Comparison of ENCODE assay signal across 21 cellular contexts in the genomic region with DNA sequence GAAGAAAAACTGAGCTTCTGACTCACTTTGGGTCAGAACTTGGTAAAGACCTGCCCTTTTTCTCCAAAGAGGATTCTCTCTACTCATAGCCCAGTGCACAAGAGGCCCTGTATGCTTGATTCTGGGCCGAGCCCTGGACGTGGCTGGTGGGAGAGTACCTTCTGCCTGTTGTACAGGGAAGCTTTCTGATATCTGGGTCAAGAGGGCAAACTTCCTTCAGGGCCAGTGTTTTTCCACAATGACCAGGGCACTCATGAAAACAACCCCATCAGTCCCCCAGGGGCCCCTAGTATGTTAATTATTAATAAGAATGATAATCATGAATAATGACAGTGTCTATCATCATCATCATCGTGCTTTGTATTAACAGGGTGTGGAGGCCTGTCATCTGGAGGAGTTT.
DNase-seq lines count a peak whose midpoint lies in the region; TF ChIP-seq lines count a peak whose summit lies in the region.
"Had no signal": no experiment of that assay in that cellular context is flagged by ENCODE, and none has a peak within 500 bp of the region (broad histone marks: within the 10 kb centered on the region; RNA-seq: fewer than 3 reads in every experiment).

No MANE protein-coding gene starts in this region.

- peaks cover 12% of the 10 kb centered on the region for H3K4me1 ChIP-seq in neural progenitor cell
- H3K4me1 ChIP-seq: Caco-2 had no signal

- H3K9me3 ChIP-seq in neural progenitor cell (ENCODE audit: low read depth): no peaks in the 10 kb centered on the region
- H3K9me3 ChIP-seq: A549, Caco-2 had no signal

- H3K27ac ChIP-seq in epithelial cell of prostate (peak overlapping the region; percentile 61), neural progenitor cell (no peak overlapping the region)
- H3K27ac ChIP-seq: 22Rv1; A549; BLaER1 treated with 17β-estradiol and CSF1 and Interleukin-3, amounts not matched to agents 10 nM and 100 nM; C4-2B had no signal

- H3K36me3 Mint-ChIP-seq in Calu3 (ENCODE audit: insufficient read depth, unreplicated experiment) (peaks cover 19% of the 10 kb centered on the region), neural progenitor cell (no peaks in the 10 kb centered on the region)

- H3K9me3 Mint-ChIP-seq in Calu3 (ENCODE audit: low read depth, unreplicated experiment) (no peaks in the 10 kb centered on the region), neural progenitor cell (peaks cover under 1% of the 10 kb centered on the region)
- H3K9me3 Mint-ChIP-seq: CD4-positive, alpha-beta T cell; CD8-positive, alpha-beta T cell had no signal

- no peaks in the 10 kb centered on the region for H3K79me2 ChIP-seq in neural progenitor cell (ENCODE audit: low read depth)

- H3K4me2 ChIP-seq in neural progenitor cell: no peak overlapping the region
- H3K4me2 ChIP-seq: A549; BLaER1 treated with 17β-estradiol and CSF1 and Interleukin-3, amounts not matched to agents 10 nM and 100 nM had no signal

- no peak overlapping the region for H3K4me3 Mint-ChIP-seq in Calu3 (ENCODE audit: low read depth, unreplicated experiment)
- no peak overlapping the region for H3K4me3 Mint-ChIP-seq in neural progenitor cell
- H3K4me3 Mint-ChIP-seq: B cell; CD4-positive, alpha-beta T cell; CD8-positive, alpha-beta T cell had no signal

- no peak overlapping the region for H3K9ac ChIP-seq in neural progenitor cell
- H3K9ac ChIP-seq: BLaER1 treated with 17β-estradiol and CSF1 and Interleukin-3, amounts not matched to agents 10 nM and 100 nM had no signal

- peak; percentile 11 for DNase-seq in activated CD8-positive, alpha-beta memory T cell treated with anti-CD3 and anti-CD28 coated beads for 24 hours
- no peak for DNase-seq in activated CD8-positive, alpha-beta memory T cell treated with anti-CD3 and anti-CD28 coated beads, Interleukin-2, amount 50 U/mL, for 48 hours
- DNase-seq in Calu3: no peak
- no peak for DNase-seq in epithelial cell of prostate (ENCODE audit: low read depth, low spot score)
- DNase-seq in neural progenitor cell (ENCODE audit: low spot score): no peak
- DNase-seq: AML-193; Caco-2; CD4-positive, alpha-beta T cell; CD8-positive, alpha-beta T cell; DMS 273 treated with DMSO at 0.1 percent for 48 hours; DMS153; DMS53; DND-41; EL; GDM1 had no signal

- H3K4me1 Mint-ChIP-seq in Calu3 (ENCODE audit: low read depth, unreplicated experiment): peaks cover 16% of the 10 kb centered on the region
- peaks cover 4% of the 10 kb centered on the region for H3K4me1 Mint-ChIP-seq in neural progenitor cell
- H3K4me1 Mint-ChIP-seq: B cell had no signal

- BruUV-seq in Calu3 (replicated peaks; lab: Mats Ljungman, UMichigan): no TSS peak

- TF ChIP-seq CTCF in Calu3 (IDR thresholded peaks at IDR 0.05; ENCODE audit: unreplicated experiment) (no peak), neural progenitor cell (IDR thresholded peaks at IDR 0.05) (no peak)

- H2AFZ ChIP-seq in neural progenitor cell (replicated peaks): no peak overlapping the region

- peak overlapping the region; percentile 42 for H3K27ac Mint-ChIP-seq in Calu3 (ENCODE audit: unreplicated experiment)
- H3K27ac Mint-ChIP-seq in neural progenitor cell: no peak overlapping the region
- H3K27ac Mint-ChIP-seq: B cell; CD4-positive, alpha-beta T cell; CD8-positive, alpha-beta T cell had no signal

- intact Hi-C loops in Calu3 (cut with micrococcal nuclease; ENCODE audit: unreplicated experiment): no loop called here

- CTCF ChIA-PET in Calu3 (lab: Charles Lee): no interaction called here

- no peaks in the 10 kb centered on the region for H3K27me3 ChIP-seq in neural progenitor cell
- H3K27me3 ChIP-seq: BLaER1 treated with 17β-estradiol and CSF1 and Interleukin-3, amounts not matched to agents 10 nM and 100 nM had no signal

- no peaks in the 10 kb centered on the region for H3K27me3 Mint-ChIP-seq in Calu3 (ENCODE audit: unreplicated experiment)
- H3K27me3 Mint-ChIP-seq in neural progenitor cell (ENCODE audit: insufficient read depth, low read depth): peaks cover 3% of the 10 kb centered on the region
- H3K27me3 Mint-ChIP-seq: CD4-positive, alpha-beta T cell had no signal

- no peak overlapping the region for H3K4me3 ChIP-seq in neural progenitor cell
- H3K4me3 ChIP-seq: A549; BLaER1 treated with 17β-estradiol and CSF1 and Interleukin-3, amounts not matched to agents 10 nM and 100 nM; GM12878 had no signal

- peaks cover 8% of the 10 kb centered on the region for H3F3A ChIP-seq in neural progenitor cell (ENCODE audit: low read depth)

- H3K36me3 ChIP-seq in neural progenitor cell: no peaks in the 10 kb centered on the region

- no peaks in the 10 kb centered on the region for H4K20me1 ChIP-seq in neural progenitor cell (ENCODE audit: low read depth)
- H4K20me1 ChIP-seq: BLaER1 treated with 17β-estradiol and CSF1 and Interleukin-3, amounts not matched to agents 10 nM and 100 nM had no signal
